15 cellular contexts compared by ENCODE assay signal in the genomic region with DNA sequence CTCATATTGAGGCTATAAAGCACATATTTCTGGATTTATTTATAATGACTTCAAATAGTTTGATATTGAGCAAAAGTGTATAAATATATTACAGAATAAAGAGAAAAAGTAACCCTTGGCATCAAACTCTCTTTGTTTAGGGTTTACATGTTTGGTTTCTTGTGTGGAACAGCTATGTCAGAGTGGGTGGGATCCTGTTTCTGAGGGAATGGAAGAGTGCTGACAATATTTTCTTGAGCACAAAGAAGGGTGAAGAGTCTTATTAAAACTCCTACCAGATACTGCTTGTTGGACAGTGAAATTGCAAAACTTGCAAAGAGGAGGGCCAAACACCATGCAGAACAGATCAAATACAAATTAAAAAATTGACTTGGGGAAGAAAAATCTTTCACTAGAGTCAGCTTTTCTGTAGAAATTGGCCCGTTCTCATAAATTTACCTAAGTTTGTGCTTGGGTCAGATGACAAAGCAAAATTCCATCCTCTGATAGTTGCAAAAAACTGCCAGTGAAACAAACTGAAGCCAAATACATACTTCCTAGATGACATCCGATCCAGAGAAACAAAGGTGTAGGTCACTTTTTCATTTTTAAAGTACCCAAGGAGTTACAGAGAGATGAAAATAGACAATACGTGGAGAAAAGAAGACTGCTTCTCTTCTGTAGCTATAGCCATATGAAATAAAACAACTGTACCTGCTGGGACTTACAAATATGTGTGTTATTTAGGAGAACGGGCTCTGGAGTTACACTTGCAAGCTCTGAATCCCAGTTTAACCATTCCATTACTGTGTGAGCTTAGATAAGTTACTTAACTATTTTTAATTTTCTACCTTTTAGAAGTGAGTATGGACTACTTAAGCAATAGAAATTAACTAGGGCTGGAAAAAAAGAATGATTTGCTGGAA.
DNase-seq lines count a peak whose midpoint lies in the region; ATAC-seq, FAIRE-seq and TF ChIP-seq lines count a peak whose summit lies in the region.
"Had no signal": no experiment of that assay in that cellular context is flagged by ENCODE, and none has a peak within 500 bp of the region (broad histone marks: within the 10 kb centered on the region; RNA-seq: fewer than 3 reads in every experiment).

No MANE protein-coding gene starts in this region.

- intact Hi-C loops in Caco-2 (cut with micrococcal nuclease; ENCODE audit: unreplicated experiment) (loop anchor here (1.0 to 5.0 kb wide), 6 partner anchors 8 to 355 kb away; partner anchors contain the start of gene MGST2), pancreas (cut with DNase I) (no loop called here)

- no peaks in the 10 kb centered on the region for H3K9me3 Mint-ChIP-seq in Caco-2 (ENCODE audit: unreplicated experiment)
- H3K9me3 Mint-ChIP-seq in activated CD4-positive, alpha-beta T cell treated with anti-CD3 and anti-CD28 coated beads, Interleukin-2, amount 10 ng/mL, durations not matched to agents 7 days and 5 days, result no peaks in the 10 kb centered on the region
- H3K9me3 Mint-ChIP-seq: activated B cell treated with CpG ODN at 0.5 μM for 24 hours; activated naive CD4-positive, alpha-beta T cell treated with anti-CD3 and anti-CD28 coated beads for 36 hours had no signal

- H3K4me1 Mint-ChIP-seq in Caco-2 (ENCODE audit: low read depth, unreplicated experiment), result peaks cover 58% of the 10 kb centered on the region
- H3K4me1 Mint-ChIP-seq in activated CD4-positive, alpha-beta T cell treated with anti-CD3 and anti-CD28 coated beads, Interleukin-2, amount 10 ng/mL, durations not matched to agents 7 days and 5 days, result no peaks in the 10 kb centered on the region

- H3K36me3 ChIP-seq in Caco-2 (ENCODE audit: control insufficient read depth, insufficient read depth, low read length), result no peaks in the 10 kb centered on the region
- H3K36me3 ChIP-seq in Peyer's patch, result no peaks in the 10 kb centered on the region
- H3K36me3 ChIP-seq in pancreas, result no peaks in the 10 kb centered on the region

- H3K36me3 Mint-ChIP-seq in Caco-2 (ENCODE audit: insufficient read depth, unreplicated experiment), result peaks cover 20% of the 10 kb centered on the region
- no peaks in the 10 kb centered on the region for H3K36me3 Mint-ChIP-seq in activated CD4-positive, alpha-beta T cell treated with anti-CD3 and anti-CD28 coated beads, Interleukin-2, amount 10 ng/mL, durations not matched to agents 7 days and 5 days (ENCODE audit: low read depth)

- no peaks in the 10 kb centered on the region for H3K9me3 ChIP-seq in Caco-2
- H3K9me3 ChIP-seq in Peyer's patch, result no peaks in the 10 kb centered on the region
- no peaks in the 10 kb centered on the region for H3K9me3 ChIP-seq in pancreas

- WGBS in pancreas, 2 donors, result 8 to 9% methylated on average over 4 of the region's 4 CpGs

- peak overlapping the region; percentile 66 for H3K27ac Mint-ChIP-seq in Caco-2 (ENCODE audit: unreplicated experiment)
- H3K27ac Mint-ChIP-seq in activated CD4-positive, alpha-beta T cell treated with anti-CD3 and anti-CD28 coated beads, Interleukin-2, amount 10 ng/mL, durations not matched to agents 7 days and 5 days, result no peak overlapping the region
- H3K27ac Mint-ChIP-seq: activated B cell treated with CpG ODN at 0.5 μM for 24 hours; activated naive CD4-positive, alpha-beta T cell treated with anti-CD3 and anti-CD28 coated beads for 36 hours had no signal

- no peak for TF ChIP-seq POLR2A in Peyer's patch (IDR thresholded peaks at IDR 0.05)
- TF ChIP-seq POLR2A in GM12892 (IDR thresholded peaks at IDR 0.05; ENCODE audit: low read depth, low read length), result no peak

- no peak for FAIRE-seq in pancreas (lab: Jason Lieb, UNC)
- no peak for FAIRE-seq in GM12892 (lab: Jason Lieb, UNC)

- POLR2A ChIA-PET in Caco-2 (lab: Charles Lee), result interaction anchor here (0.5 to 2.0 kb wide), 6 partner anchors 8 to 231 kb away, joined by 5 to 11 read pairs (median 6); partner anchors contain the start of gene MAML3
- POLR2A ChIA-PET in activated CD4-positive, alpha-beta T cell treated with anti-CD3 and anti-CD28 coated beads, Interleukin-2, amount 10 ng/mL, durations not matched to agents 7 days and 5 days (lab: Charles Lee), result no interaction called here

- H3K4me3 ChIP-seq in Caco-2 (ENCODE audit: low read depth, low read length), result no peak overlapping the region
- no peak overlapping the region for H3K4me3 ChIP-seq in Peyer's patch
- H3K4me3 ChIP-seq in fibroblast of the aortic adventitia (ENCODE audit: low read depth, low read length), result no peak overlapping the region
- H3K4me3 ChIP-seq in pancreas, result no peak overlapping the region

- DNase-seq in Caco-2 (no peak), Peyer's patch (no peak), fibroblast of the aortic adventitia (ENCODE audit: low read depth) (peak; percentile 36), pancreas (no peak), occipital lobe (lab: John Stamatoyannopoulos, UW) (no peak), GM12892 (ENCODE audit: insufficient read length) (no peak), NCI-H526 (lab: John Stamatoyannopoulos, UW) (no peak)
- DNase-seq in activated CD4-positive, alpha-beta T cell treated with anti-CD3 and anti-CD28 coated beads, Interleukin-2, amount 10 ng/mL, durations not matched to agents 7 days and 5 days, result no peak
- DNase-seq: activated B cell treated with CpG ODN at 0.5 μM for 24 hours; activated naive CD4-positive, alpha-beta T cell treated with anti-CD3 and anti-CD28 coated beads for 36 hours; effector memory CD4-positive, alpha-beta T cell; foreskin melanocyte; NCI-H1694; substantia nigra; SW 1271 had no signal

- ATAC-seq in pancreas, result peak; percentile 55 to 65 (median 59)

- TF ChIP-seq CTCF in Caco-2 (IDR thresholded peaks at IDR 0.05; ENCODE audit: insufficient read depth in 1 of 2, low read depth in 1 of 2, low read length in 1 of 2, severe bottlenecking in 1 of 2, unreplicated experiment in 1 of 2) (no peak), Peyer's patch (IDR thresholded peaks at IDR 0.05) (no peak), fibroblast of the aortic adventitia (IDR thresholded peaks at IDR 0.05; ENCODE audit: insufficient read depth, low read length) (no peak), pancreas (IDR thresholded peaks at IDR 0.05) (no peak)

- BruUV-seq in Caco-2 (replicated peaks; lab: Mats Ljungman, UMichigan), result no TSS peak

- CTCF ChIA-PET in Caco-2 (lab: Charles Lee), result interaction anchor here (1.5 to 1.7 kb wide), 3 partner anchors 8 to 29 kb away, joined by 7 to 10 read pairs (median 7); no protein-coding TSS in a partner anchor
- CTCF ChIA-PET in activated CD4-positive, alpha-beta T cell treated with anti-CD3 and anti-CD28 coated beads, Interleukin-2, amount 10 ng/mL, durations not matched to agents 7 days and 5 days (lab: Charles Lee), result interaction anchor here (0.7 to 0.9 kb wide), 2 partner anchors 48 to 49 kb away, joined by 3 to 4 read pairs; no protein-coding TSS in a partner anchor

- H3K4me1 ChIP-seq in Caco-2 (peaks cover 57% of the 10 kb centered on the region), Peyer's patch (peaks cover 0 to 43% (median 1%) of the 10 kb centered on the region in 4 donors), pancreas (peaks cover 34 to 47% (median 45%) of the 10 kb centered on the region in 3 donors)

- no peaks in the 10 kb centered on the region for H3K27me3 Mint-ChIP-seq in Caco-2 (ENCODE audit: insufficient read depth, unreplicated experiment)
- H3K27me3 Mint-ChIP-seq in activated CD4-positive, alpha-beta T cell treated with anti-CD3 and anti-CD28 coated beads, Interleukin-2, amount 10 ng/mL, durations not matched to agents 7 days and 5 days, result no peaks in the 10 kb centered on the region
- H3K27me3 Mint-ChIP-seq: activated B cell treated with CpG ODN at 0.5 μM for 24 hours had no signal

- H3K27me3 ChIP-seq in Caco-2 (replicated peaks; ENCODE audit: control insufficient read depth, insufficient read depth, low read length) (no peaks in the 10 kb centered on the region), Peyer's patch (no peaks in the 10 kb centered on the region), pancreas (no peaks in the 10 kb centered on the region)

- H3K27ac ChIP-seq in Peyer's patch, result peak overlapping the region in 3 of 4 donors; percentile 19 to 82 (median 72)
- peak overlapping the region; percentile 25 to 87 (median 74) for H3K27ac ChIP-seq in pancreas

- H3K4me3 Mint-ChIP-seq in Caco-2 (ENCODE audit: unreplicated experiment), result peak overlapping the region; percentile 60
- H3K4me3 Mint-ChIP-seq in activated CD4-positive, alpha-beta T cell treated with anti-CD3 and anti-CD28 coated beads, Interleukin-2, amount 10 ng/mL, durations not matched to agents 7 days and 5 days, result no peak overlapping the region
- H3K4me3 Mint-ChIP-seq: activated B cell treated with CpG ODN at 0.5 μM for 24 hours; activated naive CD4-positive, alpha-beta T cell treated with anti-CD3 and anti-CD28 coated beads for 36 hours had no signal
